Comparison of ENCODE assay signal across 20 cellular contexts in the genomic region with DNA sequence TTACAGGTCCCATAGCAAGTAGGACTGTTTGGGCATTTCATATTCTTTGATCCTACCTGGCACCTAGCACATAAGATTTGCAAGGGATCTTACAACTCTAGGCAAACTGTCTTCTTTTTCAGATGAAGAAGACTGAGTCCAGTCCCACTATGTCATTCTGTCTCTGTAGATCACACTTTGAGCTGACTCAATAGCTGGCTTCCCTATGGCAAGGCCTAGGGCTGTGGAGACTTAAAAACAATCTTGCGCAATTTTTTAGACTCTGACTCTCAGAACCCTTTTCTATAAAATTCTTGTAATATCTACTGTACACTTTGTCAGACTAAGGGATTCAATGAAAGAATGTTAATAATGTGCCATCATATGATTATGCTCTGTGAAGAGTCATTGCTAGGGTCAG. TPM values are rescaled to one million over a fixed set of nuclear protein-coding genes. Genes with fewer than 3 reads are reported as not detected.
"Had no signal": no experiment of that assay in that cellular context is flagged by ENCODE, and none has a peak within 500 bp of the region (broad histone marks: within the 10 kb centered on the region; RNA-seq: fewer than 3 reads in every experiment).

No MANE protein-coding gene starts in this region.

- H3K4me1 Mint-ChIP-seq: naive thymus-derived CD8-positive, alpha-beta T cell had no signal

- H3K36me3 ChIP-seq: heart left ventricle, prostate gland, suprapubic skin had no signal

- H3K4me3 Mint-ChIP-seq: activated CD4-positive, alpha-beta memory T cell treated with anti-CD3 and anti-CD28 coated beads for 36 hours; activated T-cell treated with anti-CD3 and anti-CD28 coated beads, Interleukin-2, amount 50 U/mL, for 4 hours; naive thymus-derived CD8-positive, alpha-beta T cell had no signal

- H3K4me3 ChIP-seq: dorsolateral prefrontal cortex, heart left ventricle, prostate gland, right lobe of liver, suprapubic skin had no signal

- H3K27ac Mint-ChIP-seq: activated CD4-positive, alpha-beta memory T cell treated with anti-CD3 and anti-CD28 coated beads for 36 hours; activated naive CD4-positive, alpha-beta T cell treated with anti-CD3 and anti-CD28 coated beads, Interleukin-2, amount 50 U/mL, for 72 hours; naive thymus-derived CD8-positive, alpha-beta T cell had no signal

- H3K9me3 ChIP-seq: heart left ventricle, prostate gland, right lobe of liver, suprapubic skin had no signal

- ATAC-seq: activated naive CD4-positive, alpha-beta T cell treated with anti-CD3 and anti-CD28 coated beads, Interleukin-2, amount 50 U/mL, for 72 hours; activated T-cell treated with anti-CD3 and anti-CD28 coated beads, Interleukin-2, amount 50 U/mL, for 4 hours; esophagus mucosa; foreskin keratinocyte; heart left ventricle; naive thymus-derived CD8-positive, alpha-beta T cell had no signal

- DNase-seq: activated CD4-positive, alpha-beta memory T cell treated with anti-CD3 and anti-CD28 coated beads for 36 hours; activated CD4-positive, CD25-positive, alpha-beta regulatory T cell treated with anti-CD3 and anti-CD28 coated beads, Interleukin-2, amount 50 U/mL, for 72 hours; activated effector memory CD4-positive, alpha-beta T cell treated with anti-CD3 and anti-CD28 coated beads, Interleukin-2, amount 50 U/mL, for 16 hours; activated T-cell treated with anti-CD3 and anti-CD28 coated beads, Interleukin-2, amount 50 U/mL, for 4 hours; anterior cingulate cortex; dorsolateral prefrontal cortex; foreskin keratinocyte; heart left ventricle; mammary epithelial cell; naive thymus-derived CD8-positive, alpha-beta T cell; right lobe of liver; stimulated activated CD4-positive, alpha-beta T cell treated with anti-CD3 and anti-CD28 coated beads, Interleukin-2, amount 100 ng/mL, for 24 hours; stimulated activated naive CD4-positive, alpha-beta T cell treated with Interleukin-2 at 50 U/mL for 16 hours had no signal

- H3K4me1 ChIP-seq: foreskin keratinocyte, heart left ventricle, prostate gland, right lobe of liver, suprapubic skin had no signal

- H3K36me3 Mint-ChIP-seq: activated CD4-positive, alpha-beta memory T cell treated with anti-CD3 and anti-CD28 coated beads for 36 hours; activated naive CD4-positive, alpha-beta T cell treated with anti-CD3 and anti-CD28 coated beads, Interleukin-2, amount 50 U/mL, for 72 hours; naive thymus-derived CD8-positive, alpha-beta T cell had no signal

- H3K27ac ChIP-seq: dorsolateral prefrontal cortex, foreskin keratinocyte, heart left ventricle, prostate gland, right lobe of liver, suprapubic skin had no signal

- H3K27me3 ChIP-seq: suprapubic skin had no signal

RNA-seq across cellular contexts. Expression of a gene that starts 26.7 kb away (rescaled TPM):
- total RNA-seq: activated CD4-positive, alpha-beta memory T cell treated with anti-CD3 and anti-CD28 coated beads for 36 hours; activated naive CD4-positive, alpha-beta T cell treated with anti-CD3 and anti-CD28 coated beads, Interleukin-2, amount 50 U/mL, for 72 hours; activated T-cell treated with anti-CD3 and anti-CD28 coated beads, Interleukin-2, amount 50 U/mL, for 4 hours; chondrocyte; esophagus mucosa; foreskin keratinocyte; heart left ventricle; mammary epithelial cell; mononuclear cell; naive thymus-derived CD8-positive, alpha-beta T cell; suprapubic skin; T-helper 2 cell treated with Interferon-gamma antibody and Interleukin-4, amounts not matched to agents 100 ng/mL and 5 ng/mL, for 36 hours had no signal
- polyA plus RNA-seq: foreskin keratinocyte; mammary epithelial cell; naive thymus-derived CD8-positive, alpha-beta T cell had no signal
